Comparison of ENCODE assay signal across 8 cellular contexts in genomic region chr4:7270121-7270520, GRCh38.
"Had no signal": no experiment of that assay in that cellular context is flagged by ENCODE, and none has a peak within 500 bp of the region (broad histone marks: within the 10 kb centered on the region; RNA-seq: fewer than 3 reads in every experiment).

No MANE protein-coding gene starts in this region.

- H3K27ac ChIP-seq: GM23248 had no signal

- H3K36me3 ChIP-seq: HAP-1 had no signal

- H2AFZ ChIP-seq: GM23248 had no signal

- H3K4me1 ChIP-seq: HAP-1 had no signal

- H3K4me3 ChIP-seq: GM23248, HAP-1, K562 had no signal

- H3K9ac ChIP-seq: GM23248 had no signal

- ATAC-seq: HCT116, K562 had no signal

- DNase-seq: GM23248, GOT3, H7, HFFc6, IMR-90 had no signal

- H3K4me3 Mint-ChIP-seq: HFFc6 had no signal

- H3K9me3 ChIP-seq: HAP-1 had no signal

- H3K27ac Mint-ChIP-seq: HFFc6 had no signal
